Comparison of ENCODE assay signal across 1 cellular context in the genomic region with DNA sequence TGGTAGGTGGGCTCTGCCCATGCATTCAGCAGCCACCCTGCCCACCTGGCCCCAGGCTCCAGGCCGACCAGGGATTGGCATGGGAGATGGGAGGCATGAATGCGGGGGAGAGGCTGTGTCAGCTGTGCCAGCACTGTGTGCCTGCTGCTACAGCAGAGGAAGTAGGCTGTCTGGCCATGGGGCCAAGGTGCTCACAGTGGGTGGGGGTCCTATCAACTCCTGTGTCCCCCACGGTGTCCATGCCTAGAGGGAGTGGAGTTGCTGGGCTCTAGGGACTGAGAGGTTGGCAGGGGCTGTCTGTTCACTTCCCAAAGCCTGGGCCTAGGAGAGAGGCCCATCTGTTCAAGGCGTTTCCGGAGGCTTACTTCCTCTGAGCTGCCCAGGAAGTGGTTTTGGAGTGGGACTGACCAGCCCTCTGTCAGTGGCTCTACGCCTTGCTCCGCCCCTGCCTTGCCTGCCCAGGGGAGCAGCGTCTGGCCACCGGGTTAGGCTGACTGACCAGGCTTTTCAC.
TF ChIP-seq lines count a peak whose summit lies in the region.

No MANE protein-coding gene starts in this region.

TF ChIP-seq in GM12878, 131 proteins besides CTCF, POLR2A, EP300 and RAD21 (continued from another document):
- TF ChIP-seq REST (IDR thresholded peaks at IDR 0.05; ENCODE audit: low read depth, low read length) = no peak
- TF ChIP-seq IKZF1 (conservative IDR thresholded peaks at IDR 0.05) = peak; percentile 50; the same call in 1 of the 2 replicates
- no peak for TF ChIP-seq WRNIP1 (IDR thresholded peaks at IDR 0.05; ENCODE audit: borderline replicate concordance, low read depth, low read length)
- TF ChIP-seq, protein P1, sequence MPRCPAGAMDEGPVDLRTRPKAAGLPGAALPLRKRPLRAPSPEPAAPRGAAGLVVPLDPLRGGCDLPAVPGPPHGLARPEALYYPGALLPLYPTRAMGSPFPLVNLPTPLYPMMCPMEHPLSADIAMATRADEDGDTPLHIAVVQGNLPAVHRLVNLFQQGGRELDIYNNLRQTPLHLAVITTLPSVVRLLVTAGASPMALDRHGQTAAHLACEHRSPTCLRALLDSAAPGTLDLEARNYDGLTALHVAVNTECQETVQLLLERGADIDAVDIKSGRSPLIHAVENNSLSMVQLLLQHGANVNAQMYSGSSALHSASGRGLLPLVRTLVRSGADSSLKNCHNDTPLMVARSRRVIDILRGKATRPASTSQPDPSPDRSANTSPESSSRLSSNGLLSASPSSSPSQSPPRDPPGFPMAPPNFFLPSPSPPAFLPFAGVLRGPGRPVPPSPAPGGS (IDR thresholded peaks at IDR 0.05; ENCODE audit: borderline replicate concordance, insufficient read depth, low read depth, low read length, poor library complexity, severe bottlenecking) = no peak
- TF ChIP-seq, protein P2, sequence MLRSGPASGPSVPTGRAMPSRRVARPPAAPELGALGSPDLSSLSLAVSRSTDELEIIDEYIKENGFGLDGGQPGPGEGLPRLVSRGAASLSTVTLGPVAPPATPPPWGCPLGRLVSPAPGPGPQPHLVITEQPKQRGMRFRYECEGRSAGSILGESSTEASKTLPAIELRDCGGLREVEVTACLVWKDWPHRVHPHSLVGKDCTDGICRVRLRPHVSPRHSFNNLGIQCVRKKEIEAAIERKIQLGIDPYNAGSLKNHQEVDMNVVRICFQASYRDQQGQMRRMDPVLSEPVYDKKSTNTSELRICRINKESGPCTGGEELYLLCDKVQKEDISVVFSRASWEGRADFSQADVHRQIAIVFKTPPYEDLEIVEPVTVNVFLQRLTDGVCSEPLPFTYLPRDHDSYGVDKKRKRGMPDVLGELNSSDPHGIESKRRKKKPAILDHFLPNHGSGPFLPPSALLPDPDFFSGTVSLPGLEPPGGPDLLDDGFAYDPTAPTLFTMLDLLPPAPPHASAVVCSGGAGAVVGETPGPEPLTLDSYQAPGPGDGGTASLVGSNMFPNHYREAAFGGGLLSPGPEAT (IDR thresholded peaks at IDR 0.05; ENCODE audit: low read depth) = no peak
- TF ChIP-seq EED (IDR thresholded peaks at IDR 0.05; ENCODE audit: low read depth) = 0 out of 2 replicates have a peak, but pooled peaks have one; percentile 19
